ENCODE assay signal across 8 cellular contexts in genomic region chr9:120868676-120869359, GRCh38. TPM values are rescaled to one million over a fixed set of nuclear protein-coding genes. Genes with fewer than 3 reads are reported as not detected.
DNase-seq lines count a peak whose midpoint lies in the region; ATAC-seq lines count a peak whose summit lies in the region.

No MANE protein-coding gene starts in this region.

- peak overlapping the region; percentile 44 for H3K27ac ChIP-seq in ACC112 (ENCODE audit: low read depth, low read length)

- H3K4me3 ChIP-seq in ACC112 (ENCODE audit: low read depth, low read length) (peak overlapping the region; percentile 75), mononuclear cell (ENCODE audit: low read length) (peak overlapping the region; percentile 55)

- DNase-seq in NK-92 treated with Interleukin-12 subunit alpha and Interleukin-12 subunit beta, amount 100 ng/mL, for 24 hours (lab: John Stamatoyannopoulos, UW), result peak; percentile 78
- DNase-seq in activated CD8-positive, alpha-beta memory T cell treated with anti-CD3 and anti-CD28 coated beads, Interleukin-2, amount 50 U/mL, for 48 hours, result peak; percentile 97
- DNase-seq in epidermal melanocyte (ENCODE audit: insufficient read length, low spot score), result peak; percentile 93
- DNase-seq in stimulated activated CD8-positive, alpha-beta memory T cell treated with anti-CD3 and anti-CD28 coated beads, Interleukin-2, amount 100 ng/mL, for 48 hours (ENCODE audit: low read depth in 2 of 2), result peak; percentile 96 to 98

- peak overlapping the region; percentile 76 for H2AFZ ChIP-seq in ACC112 (ENCODE audit: low read length, unreplicated experiment)

- no peaks in the 10 kb centered on the region for H3K9me3 ChIP-seq in mononuclear cell (ENCODE audit: low read depth, low read length)

- no peaks in the 10 kb centered on the region for H3K79me2 ChIP-seq in ACC112 (ENCODE audit: control insufficient read depth, insufficient read depth, low read length, unreplicated experiment)

- peaks cover 14% of the 10 kb centered on the region; the same call in 1 of the 2 replicates for H3K36me3 ChIP-seq in ACC112 (ENCODE audit: insufficient read depth, low read length)

- ATAC-seq in GM18519 (IDR thresholded peaks at IDR 0.05; ENCODE audit: low FRiP score, unreplicated experiment) (peak; percentile 73), HG03064 (IDR thresholded peaks at IDR 0.05; ENCODE audit: low read depth, unreplicated experiment) (peak; percentile 83)

- no peaks in the 10 kb centered on the region for H3K27me3 ChIP-seq in ACC112 (ENCODE audit: insufficient read depth, low read length)
- H3K27me3 ChIP-seq in mononuclear cell (ENCODE audit: insufficient read depth, low read length), result no peaks in the 10 kb centered on the region

- H3K4me1 ChIP-seq in ACC112 (ENCODE audit: control insufficient read depth, insufficient read depth, low read length, unreplicated experiment), result peaks cover 25% of the 10 kb centered on the region
- H3K4me1 ChIP-seq in mononuclear cell (ENCODE audit: insufficient read depth, low read length), result peaks cover 20% of the 10 kb centered on the region

RNA-seq across cellular contexts. Expression of gene PHF19, which starts 8.2 kb away (rescaled TPM):
- 31.6 TPM for total RNA-seq in mononuclear cell

RNA-seq across cellular contexts. Expression of gene PSMD5, which starts 26.1 kb away (rescaled TPM):
- 27.5 TPM for total RNA-seq in mononuclear cell

RNA-seq across cellular contexts. Expression of gene TRAF1, which starts 57.8 kb away (rescaled TPM):
- 88.8 TPM for total RNA-seq in mononuclear cell

Comparison
In these comparisons a context has a peak if more than half of its experiments do, and no peak if none do; other contexts are left out.
1. Peak in every context shown above with its lines: DNase-seq, ATAC-seq, H3K4me3 ChIP-seq and H3K27ac ChIP-seq.